Comparison of ENCODE assay signal across 20 cellular contexts in genomic region chr14:102560436-102561261, GRCh38. TPM values are rescaled to one million over a fixed set of nuclear protein-coding genes. Genes with fewer than 3 reads are reported as not detected.
DNase-seq lines count a peak whose midpoint lies in the region; ATAC-seq, FAIRE-seq and TF ChIP-seq lines count a peak whose summit lies in the region.
"Had no signal": no experiment of that assay in that cellular context is flagged by ENCODE, and none has a peak within 500 bp of the region (broad histone marks: within the 10 kb centered on the region; RNA-seq: fewer than 3 reads in every experiment).

No MANE protein-coding gene starts in this region.

- H3K36me3 Mint-ChIP-seq in GM23338 (ENCODE audit: low read depth): peaks cover 3% of the 10 kb centered on the region; the same call in 1 of the 3 replicates
- no peaks in the 10 kb centered on the region for H3K36me3 Mint-ChIP-seq in naive thymus-derived CD8-positive, alpha-beta T cell
- H3K36me3 Mint-ChIP-seq: activated naive CD8-positive, alpha-beta T cell treated with anti-CD3 and anti-CD28 coated beads, Interleukin-2, amount 10 ng/mL, durations not matched to agents 7 days and 5 days had no signal

- TF ChIP-seq CTCF in GM23338 (conservative IDR thresholded peaks at IDR 0.05; ENCODE audit: low read depth in 2 of 2) (no peak), Peyer's patch (IDR thresholded peaks at IDR 0.05) (no peak), HepG2 (CRISPR knock-in tag; IDR thresholded peaks at IDR 0.05) (no peak), MM.1S (IDR thresholded peaks at IDR 0.05; ENCODE audit: low read length) (no peak), colonic mucosa (IDR thresholded peaks at IDR 0.05) (no peak)

- POLR2A ChIA-PET in HepG2 (lab: Yijun Ruan, JAX): interaction anchor here (0.7 to 2.4 kb wide), 3 partner anchors 13 to 22 kb away, joined by 4 to 7 read pairs (median 6); no protein-coding TSS in a partner anchor
- POLR2A ChIA-PET in naive thymus-derived CD8-positive, alpha-beta T cell (lab: Charles Lee): interaction anchor here (0.6 to 1.3 kb wide), 2 partner anchors 36 to 1006 kb away, joined by 3 to 6 read pairs; no protein-coding TSS in a partner anchor

- H3K79me2 ChIP-seq in GM23338 (replicated peaks; ENCODE audit: insufficient read depth): no peaks in the 10 kb centered on the region
- H3K79me2 ChIP-seq in HepG2 (ENCODE audit: insufficient read depth, low read length): no peaks in the 10 kb centered on the region
- no peaks in the 10 kb centered on the region for H3K79me2 ChIP-seq in MM.1S (ENCODE audit: low read length)

- no peak for TF ChIP-seq POLR2A in Peyer's patch (IDR thresholded peaks at IDR 0.05)
- TF ChIP-seq POLR2A in HepG2 (IDR thresholded peaks at IDR 0.05; ENCODE audit: insufficient read depth in 1 of 2, low read depth in 2 of 2, low read length in 2 of 2): no peak

- no peak overlapping the region for H3K4me3 Mint-ChIP-seq in GM23338
- H3K4me3 Mint-ChIP-seq in naive thymus-derived CD8-positive, alpha-beta T cell: no peak overlapping the region
- H3K4me3 Mint-ChIP-seq: activated CD4-positive, alpha-beta T cell treated with anti-CD3 and anti-CD28 coated beads, Interleukin-2, amount 10 ng/mL, durations not matched to agents 7 days and 5 days; activated naive CD8-positive, alpha-beta T cell treated with anti-CD3 and anti-CD28 coated beads, Interleukin-2, amount 10 ng/mL, durations not matched to agents 7 days and 5 days; nephron progenitor cell; T-helper 1 cell treated with Interleukin-12 subunit alpha and Interleukin-12 subunit beta and Interleukin-4 antibody, amounts not matched to agents 30 μg/mL and 1 μg/mL, for 36 hours had no signal

- FAIRE-seq in HepG2 (lab: Jason Lieb, UNC): no peak

- BruUV-seq in HepG2 (replicated peaks; lab: Mats Ljungman, UMichigan): no TSS peak

- H3K4me3 ChIP-seq in GM23338: no peak overlapping the region
- no peak overlapping the region for H3K4me3 ChIP-seq in Peyer's patch
- H3K4me3 ChIP-seq in HepG2 (replicated peaks in 1 of 3; ENCODE audit: insufficient read depth in 1 of 3, low read depth in 2 of 3, low read length in 3 of 3): no peak overlapping the region
- H3K4me3 ChIP-seq in MM.1S (ENCODE audit: low read length): no peak overlapping the region
- H3K4me3 ChIP-seq in colonic mucosa: no peak overlapping the region
- H3K4me3 ChIP-seq: tibial artery had no signal

- H2AFZ ChIP-seq in GM23338 (peak overlapping the region; percentile 85; the same call in 1 of the 2 replicates), HepG2 (ENCODE audit: low read length) (no peak overlapping the region), MM.1S (ENCODE audit: low read length) (no peak overlapping the region)

- H3K4me1 ChIP-seq in GM23338 (ENCODE audit: insufficient read depth) (no peaks in the 10 kb centered on the region), Peyer's patch (no peaks in the 10 kb centered on the region), HepG2 (ENCODE audit: insufficient read depth, low read length) (peaks cover 25% of the 10 kb centered on the region), MM.1S (ENCODE audit: low read length) (no peaks in the 10 kb centered on the region), colonic mucosa (no peaks in the 10 kb centered on the region)

- no peaks in the 10 kb centered on the region for H3K9me3 ChIP-seq in Peyer's patch
- no peaks in the 10 kb centered on the region for H3K9me3 ChIP-seq in HepG2 (ENCODE audit: low read length)
- H3K9me3 ChIP-seq in MM.1S (replicated peaks; ENCODE audit: insufficient read depth, low read length): no peaks in the 10 kb centered on the region
- no peaks in the 10 kb centered on the region for H3K9me3 ChIP-seq in colonic mucosa

- CTCF ChIA-PET in HepG2 (lab: Yijun Ruan, JAX; ENCODE audit: low intra/inter-chr PET ratio, low total read pairs): no interaction called here

- H3F3A ChIP-seq in GM23338 (replicated peaks; ENCODE audit: low read depth): 0 out of 2 replicates have a peak, but pooled peaks cover 5% of the 10 kb centered on the region
- no peaks in the 10 kb centered on the region for H3F3A ChIP-seq in MM.1S (ENCODE audit: insufficient read depth, low read length)

- DNase-seq in GM23338 (ENCODE audit: low spot score): no peak
- DNase-seq in Peyer's patch: peak in 2 of 3 donors; percentile 61 to 63
- no peak for DNase-seq in HepG2 (ENCODE audit: low spot score)
- DNase-seq in MM.1S: no peak
- DNase-seq in naive thymus-derived CD8-positive, alpha-beta T cell: no peak
- DNase-seq in colonic mucosa: no peak
- DNase-seq: activated CD4-positive, alpha-beta T cell treated with anti-CD3 and anti-CD28 coated beads, Interleukin-2, amount 10 ng/mL, durations not matched to agents 7 days and 5 days; activated CD8-positive, alpha-beta memory T cell treated with anti-CD3 and anti-CD28 coated beads, Interleukin-2, amount 50 U/mL, for 4 hours; activated naive CD8-positive, alpha-beta T cell treated with anti-CD3 and anti-CD28 coated beads, Interleukin-2, amount 10 ng/mL, durations not matched to agents 7 days and 5 days; Caco-2; KG1; left colon; NCI-H1105; nephron progenitor cell; stimulated activated CD4-positive, alpha-beta T cell treated with anti-CD3 and anti-CD28 coated beads, Interleukin-1b, Interleukin-23, amount 100 ng/mL, for 48 hours; stimulated activated naive CD4-positive, alpha-beta T cell; tibial artery had no signal

- WGBS in HepG2 (ENCODE audit: low lambda C conversion rate): 84% methylated on average over 6 of the region's 16 CpGs

- H3K27ac ChIP-seq in GM23338 (ENCODE audit: low read depth): no peak overlapping the region
- peak overlapping the region in 1 of 4 donors; percentile 11 for H3K27ac ChIP-seq in Peyer's patch
- H3K27ac ChIP-seq in HepG2 (ENCODE audit: extremely low read length, insufficient read depth, low read length): no peak overlapping the region
- H3K27ac ChIP-seq in MM.1S (ENCODE audit: low read length): no peak overlapping the region
- no peak overlapping the region for H3K27ac ChIP-seq in colonic mucosa
- H3K27ac ChIP-seq: tibial artery had no signal

- peaks cover 11% of the 10 kb centered on the region for H3K27me3 Mint-ChIP-seq in GM23338 (ENCODE audit: insufficient read depth, low read depth, poor library complexity)
- H3K27me3 Mint-ChIP-seq in naive thymus-derived CD8-positive, alpha-beta T cell: no peaks in the 10 kb centered on the region
- H3K27me3 Mint-ChIP-seq: activated naive CD8-positive, alpha-beta T cell treated with anti-CD3 and anti-CD28 coated beads, Interleukin-2, amount 10 ng/mL, durations not matched to agents 7 days and 5 days; progenitor cell of endocrine pancreas had no signal

- H3K27me3 ChIP-seq in GM23338 (ENCODE audit: insufficient read depth) (no peaks in the 10 kb centered on the region), Peyer's patch (no peaks in the 10 kb centered on the region), HepG2 (ENCODE audit: control insufficient read depth in 1 of 2, insufficient read depth in 2 of 2, low read length in 2 of 2) (no peaks in the 10 kb centered on the region), MM.1S (replicated peaks; ENCODE audit: insufficient read depth, low read length) (no peaks in the 10 kb centered on the region), colonic mucosa (no peaks in the 10 kb centered on the region)
- H3K27me3 ChIP-seq: tibial artery had no signal

- H4K20me1 ChIP-seq in GM23338 (replicated peaks; ENCODE audit: insufficient read depth) (no peaks in the 10 kb centered on the region), HepG2 (ENCODE audit: insufficient read depth, low read length) (no peaks in the 10 kb centered on the region), MM.1S (ENCODE audit: insufficient read depth, low read length) (no peaks in the 10 kb centered on the region)

- TF ChIP-seq EP300 in HepG2 (IDR thresholded peaks at IDR 0.05; ENCODE audit: low read depth in 2 of 2, low read length in 2 of 2): no peak
- TF ChIP-seq EP300 in HepG2 (CRISPR knock-in tag; IDR thresholded peaks at IDR 0.05; ENCODE audit: borderline replicate concordance): no peak

- H3K4me2 ChIP-seq in GM23338: no peak overlapping the region
- no peak overlapping the region for H3K4me2 ChIP-seq in HepG2 (ENCODE audit: low read depth, low read length)
- H3K4me2 ChIP-seq in MM.1S (ENCODE audit: low read depth, low read length): no peak overlapping the region

- H3K4me1 Mint-ChIP-seq in GM23338: no peaks in the 10 kb centered on the region
- H3K4me1 Mint-ChIP-seq in naive thymus-derived CD8-positive, alpha-beta T cell: peaks cover 0 to 8% (median 1%) of the 10 kb centered on the region in 4 donors

- intact Hi-C loops in HepG2 (cut with micrococcal nuclease; ENCODE audit: unreplicated experiment) (no loop called here), colonic mucosa (cut with DNase I) (no loop called here)

- H3K9ac ChIP-seq in HepG2 (ENCODE audit: insufficient read depth, low read depth, low read length): no peak overlapping the region
- H3K9ac ChIP-seq in MM.1S (ENCODE audit: low read length): no peak overlapping the region
- H3K9ac ChIP-seq in colonic mucosa (ENCODE audit: low read depth in 2 of 2, low read length in 2 of 2): no peak overlapping the region

- peaks cover 13% of the 10 kb centered on the region; the same call in 2 of the 3 replicates for H3K9me3 Mint-ChIP-seq in GM23338
- H3K9me3 Mint-ChIP-seq in naive thymus-derived CD8-positive, alpha-beta T cell: no peaks in the 10 kb centered on the region
- H3K9me3 Mint-ChIP-seq: activated CD4-positive, alpha-beta T cell treated with anti-CD3 and anti-CD28 coated beads, Interleukin-2, amount 10 ng/mL, durations not matched to agents 7 days and 5 days; activated naive CD8-positive, alpha-beta T cell treated with anti-CD3 and anti-CD28 coated beads, Interleukin-2, amount 10 ng/mL, durations not matched to agents 7 days and 5 days; T-helper 1 cell treated with Interleukin-12 subunit alpha and Interleukin-12 subunit beta and Interleukin-4 antibody, amounts not matched to agents 30 μg/mL and 1 μg/mL, for 36 hours had no signal

- ATAC-seq in GM23338 (no peak), HepG2 (peak; percentile 33), HG03097 (IDR thresholded peaks at IDR 0.05; ENCODE audit: low FRiP score, unreplicated experiment) (no peak)
- no peak for ATAC-seq in naive thymus-derived CD8-positive, alpha-beta T cell
- ATAC-seq: left colon had no signal

- no peaks in the 10 kb centered on the region for H3K9me2 ChIP-seq in GM23338 (ENCODE audit: insufficient read depth)
- H3K9me2 ChIP-seq in MM.1S (replicated peaks; ENCODE audit: insufficient read depth, low read length): no peaks in the 10 kb centered on the region

- in situ Hi-C loops in HepG2 (cut with HindIII; ENCODE audit: extremely low pct_ligation_motif_present, low pct_unique_long_range_greater_than_20kb): no loop called here

- no peak overlapping the region for H3K27ac Mint-ChIP-seq in GM23338
- peak overlapping the region in 1 of 10 donors; percentile 29 for H3K27ac Mint-ChIP-seq in naive thymus-derived CD8-positive, alpha-beta T cell
- H3K27ac Mint-ChIP-seq: activated CD4-positive, alpha-beta T cell treated with anti-CD3 and anti-CD28 coated beads, Interleukin-2, amount 10 ng/mL, durations not matched to agents 7 days and 5 days; activated naive CD8-positive, alpha-beta T cell treated with anti-CD3 and anti-CD28 coated beads, Interleukin-2, amount 10 ng/mL, durations not matched to agents 7 days and 5 days; nephron progenitor cell; progenitor cell of endocrine pancreas; T-helper 1 cell treated with Interleukin-12 subunit alpha and Interleukin-12 subunit beta and Interleukin-4 antibody, amounts not matched to agents 30 μg/mL and 1 μg/mL, for 36 hours had no signal

- H3K36me3 ChIP-seq in GM23338 (ENCODE audit: insufficient read depth): peaks cover 4% of the 10 kb centered on the region; the same call in 1 of the 2 replicates
- H3K36me3 ChIP-seq in Peyer's patch: no peaks in the 10 kb centered on the region
- H3K36me3 ChIP-seq in HepG2 (replicated peaks in 1 of 2; ENCODE audit: control insufficient read depth in 1 of 2, insufficient read depth in 2 of 2, low read length in 2 of 2): no peaks in the 10 kb centered on the region
- H3K36me3 ChIP-seq in MM.1S (replicated peaks; ENCODE audit: insufficient read depth, low read length): no peaks in the 10 kb centered on the region
- no peaks in the 10 kb centered on the region for H3K36me3 ChIP-seq in colonic mucosa
- H3K36me3 ChIP-seq: tibial artery had no signal

- no peak for TF ChIP-seq RAD21 in HepG2 (CRISPR knock-in tag; IDR thresholded peaks at IDR 0.05)

RNA-seq across cellular contexts. Expression of gene RCOR1, which starts 31.8 kb away (rescaled TPM):
- total RNA-seq in GM23338 (2014; rRNA removed; shearing (Covaris generic)): 24.1 and 26.1 TPM in 2 replicates
- polyA plus RNA-seq in GM23338 (2016; fragmentation: Nextera tagmentation; extraction: Ambion mirVana): 7.6 and 8.7 TPM in 2 replicates
- total RNA-seq in Peyer's patch: 10 to 100 TPM; 16.5 to 26.3 (median 21.1) TPM
- total RNA-seq in HepG2 (2016; rRNA removed; fragmentation: Illumina TruSeq; extraction: Trizol): 11.1 and 14.8 TPM in 2 replicates
- 5.2 and 6.2 TPM in 2 replicates for total RNA-seq in HepG2 (2016; cell fraction: cytosol; rRNA removed; fragmentation: Illumina TruSeq; extraction: Trizol; ENCODE audit: low read depth)
- total RNA-seq in HepG2 (2016; cell fraction: insoluble cytoplasmic fraction; rRNA removed; fragmentation: Illumina TruSeq; extraction: Trizol): 10.9 and 13.8 TPM in 2 replicates
- total RNA-seq in HepG2 (2016; cell fraction: membrane; rRNA removed; fragmentation: Illumina TruSeq; extraction: Trizol): 6.6 and 7.2 TPM in 2 replicates
- 15.7 and 18.1 TPM in 2 replicates for total RNA-seq in HepG2 (2016; cell fraction: nucleus; rRNA removed; fragmentation: Illumina TruSeq; extraction: Trizol)
- 10.2 and 10.5 TPM in 2 replicates for polyA plus RNA-seq in HepG2 (2011; rRNA removed)
- 5.8 and 9.2 TPM in 2 replicates for polyA plus RNA-seq in HepG2 (2011; cell fraction: cytosol; rRNA removed)
- 7.8 and 8.1 TPM in 2 replicates for polyA plus RNA-seq in HepG2 (2011; cell fraction: nucleus; rRNA removed)
- polyA plus RNA-seq in HepG2 (2012): 12.0 and 12.1 TPM in 2 replicates
- 0.57 and 0.69 TPM in 2 replicates for polyA plus RNA-seq in HepG2 (2016; cell fraction: cytosol; fragmentation: Illumina TruSeq; extraction: Trizol; ENCODE audit: low read depth)
- polyA plus RNA-seq in HepG2 (2016; cell fraction: insoluble cytoplasmic fraction; fragmentation: Illumina TruSeq; extraction: Trizol; ENCODE audit: low read depth): 14.2 and 16.0 TPM in 2 replicates
- polyA plus RNA-seq in HepG2 (2016; cell fraction: membrane; fragmentation: Illumina TruSeq; extraction: Trizol; ENCODE audit: low read depth): 1.9 and 2.5 TPM in 2 replicates
- 19.9 and 20.7 TPM in 2 replicates for polyA plus RNA-seq in HepG2 (2016; cell fraction: nucleus; fragmentation: Illumina TruSeq; extraction: Trizol; ENCODE audit: insufficient read depth, low read depth)
- 15.4 and 22.7 TPM in 2 replicates for polyA minus RNA-seq in HepG2 (2011; rRNA and poly(A)+ RNA removed; ENCODE audit: low replicate concordance)
- polyA minus RNA-seq in HepG2 (2011; cell fraction: cytosol; rRNA and poly(A)+ RNA removed): 11.9 and 12.5 TPM in 2 replicates
- polyA minus RNA-seq in HepG2 (2011; cell fraction: nucleus; rRNA and poly(A)+ RNA removed): 25.1 TPM in 2 replicates
- 10 to 100 TPM; 21.7 to 24.0 TPM for total RNA-seq in naive thymus-derived CD8-positive, alpha-beta T cell
- polyA plus RNA-seq in naive thymus-derived CD8-positive, alpha-beta T cell: 1 to 10 TPM in 2 of 3 donors, under 1 TPM in 1; 0.43 to 1.2 (median 1.2) TPM
- total RNA-seq in colonic mucosa: 10 to 100 TPM; 30.0 to 43.2 TPM

RNA-seq across cellular contexts. Expression of gene ANKRD9, which starts 51.1 kb away (rescaled TPM):
- total RNA-seq in GM23338 (2014; rRNA removed; shearing (Covaris generic)): 73.0 and 95.9 TPM in 2 replicates
- polyA plus RNA-seq in GM23338 (2016; fragmentation: Nextera tagmentation; extraction: Ambion mirVana) (17.3 and 20.4 TPM in 2 replicates), HepG2 (2011; rRNA removed) (15.0 and 23.2 TPM in 2 replicates)
- total RNA-seq in Peyer's patch (100 to 1,000 TPM in 3 of 4 donors, 10 to 100 TPM in 1; 52.8 to 450 (median 392) TPM), HepG2 (2016; rRNA removed; fragmentation: Illumina TruSeq; extraction: Trizol) (5.7 and 10.0 TPM in 2 replicates), colonic mucosa (100 to 1,000 TPM; 107 to 115 TPM)
- total RNA-seq in HepG2 (2016; cell fraction: cytosol; rRNA removed; fragmentation: Illumina TruSeq; extraction: Trizol; ENCODE audit: low read depth): 14.3 and 16.0 TPM in 2 replicates
- 5.0 and 10.4 TPM in 2 replicates for total RNA-seq in HepG2 (2016; cell fraction: insoluble cytoplasmic fraction; rRNA removed; fragmentation: Illumina TruSeq; extraction: Trizol)
- total RNA-seq in HepG2 (2016; cell fraction: membrane; rRNA removed; fragmentation: Illumina TruSeq; extraction: Trizol): 17.4 and 22.1 TPM in 2 replicates
- 10.0 and 10.9 TPM in 2 replicates for total RNA-seq in HepG2 (2016; cell fraction: nucleus; rRNA removed; fragmentation: Illumina TruSeq; extraction: Trizol)
- polyA plus RNA-seq in HepG2 (2011; cell fraction: cytosol; rRNA removed): 15.5 and 27.2 TPM in 2 replicates
- polyA plus RNA-seq in HepG2 (2011; cell fraction: nucleus; rRNA removed): 167 and 168 TPM in 2 replicates
- polyA plus RNA-seq in HepG2 (2012): 10.5 and 17.4 TPM in 2 replicates
- 15.9 and 17.0 TPM in 2 replicates for polyA plus RNA-seq in HepG2 (2016; cell fraction: cytosol; fragmentation: Illumina TruSeq; extraction: Trizol; ENCODE audit: low read depth)
- 5.9 and 6.8 TPM in 2 replicates for polyA plus RNA-seq in HepG2 (2016; cell fraction: insoluble cytoplasmic fraction; fragmentation: Illumina TruSeq; extraction: Trizol; ENCODE audit: low read depth)
- 15.7 and 16.1 TPM in 2 replicates for polyA plus RNA-seq in HepG2 (2016; cell fraction: membrane; fragmentation: Illumina TruSeq; extraction: Trizol; ENCODE audit: low read depth)
- polyA plus RNA-seq in HepG2 (2016; cell fraction: nucleus; fragmentation: Illumina TruSeq; extraction: Trizol; ENCODE audit: insufficient read depth, low read depth): 29.1 and 29.7 TPM in 2 replicates
- 16.4 and 20.4 TPM in 2 replicates for polyA minus RNA-seq in HepG2 (2011; rRNA and poly(A)+ RNA removed; ENCODE audit: low replicate concordance)
- polyA minus RNA-seq in HepG2 (2011; cell fraction: cytosol; rRNA and poly(A)+ RNA removed): 9.8 and 9.9 TPM in 2 replicates
- polyA minus RNA-seq in HepG2 (2011; cell fraction: nucleus; rRNA and poly(A)+ RNA removed): 11.9 and 12.4 TPM in 2 replicates
- 1 to 10 TPM; 1.3 to 1.6 TPM for total RNA-seq in naive thymus-derived CD8-positive, alpha-beta T cell
- under 1 TPM; 0.15 to 0.43 (median 0.28) TPM for polyA plus RNA-seq in naive thymus-derived CD8-positive, alpha-beta T cell

Comparison
In these comparisons a context has a peak if more than half of its experiments do, and no peak if none do; other contexts are left out.
1. DNase-seq: peak in Peyer's patch (2 of 3); none in GM23338 (single experiment), HepG2 (single experiment), MM.1S (single experiment), naive thymus-derived CD8-positive, alpha-beta T cell (0 of 10) and colonic mucosa (single experiment).